ENCODE assay signal across 17 cellular contexts in the genomic region with DNA sequence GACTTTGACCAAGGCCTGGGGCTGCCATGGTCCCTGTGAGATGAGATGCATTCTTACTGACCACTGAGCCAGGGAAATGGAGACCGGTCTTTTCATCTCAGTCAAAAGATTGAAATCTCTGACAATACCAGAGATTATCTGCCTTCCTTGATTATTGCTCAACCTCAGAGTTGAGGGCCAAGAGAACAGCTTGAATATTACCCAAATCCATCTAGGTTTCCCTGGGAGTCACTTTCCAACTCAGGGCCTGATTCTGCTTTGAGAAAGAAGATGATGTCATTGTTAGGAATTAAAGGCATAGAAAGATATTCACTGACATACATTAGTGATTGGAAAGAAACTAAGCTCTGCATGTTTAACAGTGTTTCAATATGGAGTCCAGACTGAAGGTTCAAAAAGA.
DNase-seq lines count a peak whose midpoint lies in the region; TF ChIP-seq lines count a peak whose summit lies in the region.
"Had no signal": no experiment of that assay in that cellular context is flagged by ENCODE, and none has a peak within 500 bp of the region (broad histone marks: within the 10 kb centered on the region; RNA-seq: fewer than 3 reads in every experiment).

No MANE protein-coding gene starts in this region.

- intact Hi-C loops in mammary epithelial cell (cut with micrococcal nuclease) = no loop called here

- no peak overlapping the region for H3K9ac ChIP-seq in mammary epithelial cell (ENCODE audit: insufficient read depth, low read length)

- no peak overlapping the region for H2AFZ ChIP-seq in mammary epithelial cell (ENCODE audit: low read depth, low read length)

- POLR2A ChIA-PET in HEK293 (lab: Yijun Ruan, JAX) = interaction anchor here (0.8 kb wide), 1 partner anchor 516 kb away, joined by 3 read pairs; the partner anchor contains the start of gene TBX3

- H3K4me1 ChIP-seq in HEK293 (ENCODE audit: control insufficient read depth, insufficient read depth, low read length) = peaks cover 1% of the 10 kb centered on the region
- H3K4me1 ChIP-seq in mammary epithelial cell (ENCODE audit: insufficient read depth, low read length) = no peaks in the 10 kb centered on the region
- H3K4me1 ChIP-seq: heart left ventricle had no signal

- WGBS in mammary epithelial cell (ENCODE audit: low coverage, missing lambda C conversion rate) = 0% methylated on average over 1 of the region's 1 CpG

- in situ Hi-C loops in mammary epithelial cell (cut with MboI; ENCODE audit: low sequenced_read_pairs in 2 of 2) = no loop called here

- DNase-seq in AG08396 (ENCODE audit: low spot score) = peak; percentile 17
- peak; percentile 11 for DNase-seq in epithelial cell of esophagus (ENCODE audit: low read depth)
- DNase-seq in mesothelial cell of epicardium (ENCODE audit: low spot score in 2 of 2, unreplicated experiment in 2 of 2) = no peak
- no peak for DNase-seq in mammary epithelial cell
- DNase-seq in stimulated activated CD4-positive, alpha-beta T cell treated with anti-CD3 and anti-CD28 coated beads, Interleukin-1b, Interleukin-23, amount 100 ng/mL, for 48 hours = no peak
- DNase-seq in SIG-M5 treated with dmso at 0.1 percent for 504 hours (lab: John Stamatoyannopoulos, UW; ENCODE audit: unreplicated experiment) = no peak
- DNase-seq in NCI-H69 (lab: John Stamatoyannopoulos, UW) = no peak
- DNase-seq: activated CD4-positive, alpha-beta T cell treated with anti-CD3 and anti-CD28 coated beads for 4 hours; activated CD8-positive, alpha-beta memory T cell treated with anti-CD3 and anti-CD28 coated beads, Interleukin-2, amount 50 U/mL, for 48 hours; activated naive CD4-positive, alpha-beta T cell; heart left ventricle; immature natural killer cell; KBM-7; NCI-H774 had no signal

- H3K4me3 ChIP-seq in HEK293 (ENCODE audit: low read depth, low read length) = no peak overlapping the region
- H3K4me3 ChIP-seq in epithelial cell of esophagus (ENCODE audit: low read length) = no peak overlapping the region
- H3K4me3 ChIP-seq in mammary epithelial cell (replicated peaks in 1 of 3; ENCODE audit: insufficient read depth in 1 of 3, low read depth in 2 of 3, low read length in 3 of 3) = no peak overlapping the region
- H3K4me3 ChIP-seq: heart left ventricle, vagina had no signal

- H3K9me3 ChIP-seq in HEK293 (ENCODE audit: control insufficient read depth, insufficient read depth, low read depth, low read length) = no peaks in the 10 kb centered on the region
- H3K9me3 ChIP-seq in mammary epithelial cell (replicated peaks; ENCODE audit: insufficient read depth, low read length) = no peaks in the 10 kb centered on the region
- H3K9me3 ChIP-seq: heart left ventricle, vagina had no signal

- dilution Hi-C loops in mammary epithelial cell (cut with HindIII; ENCODE audit: low sequenced_read_pairs) = loop anchor here (5.0 kb wide), 1 partner anchor 107 kb away; no protein-coding TSS in a partner anchor

- H3K4me1 Mint-ChIP-seq in mesothelial cell of epicardium = peaks cover 57% of the 10 kb centered on the region
- H3K4me1 Mint-ChIP-seq: immature natural killer cell had no signal

- peak overlapping the region; percentile 26 for H3K27ac Mint-ChIP-seq in mesothelial cell of epicardium
- H3K27ac Mint-ChIP-seq: dendritic cell treated with granulocyte-macrophage colony-stimulating factor and Interleukin-4, amounts not matched to agents 40 ng/mL and 50 ng/mL, for 4 days; immature natural killer cell had no signal

- H3K4me3 Mint-ChIP-seq in mesothelial cell of epicardium = no peak overlapping the region
- H3K4me3 Mint-ChIP-seq: dendritic cell treated with granulocyte-macrophage colony-stimulating factor and Interleukin-4, amounts not matched to agents 40 ng/mL and 50 ng/mL, for 4 days; immature natural killer cell had no signal

- TF ChIP-seq CTCF in HEK293 (tag by site-specific recombination; IDR thresholded peaks at IDR 0.05) = no peak
- TF ChIP-seq CTCF in epithelial cell of esophagus (IDR thresholded peaks at IDR 0.05; ENCODE audit: insufficient read depth, low read depth, low read length, missing control alignments) = no peak
- TF ChIP-seq CTCF in mesothelial cell of epicardium (IDR thresholded peaks at IDR 0.05; ENCODE audit: unreplicated experiment) = no peak
- TF ChIP-seq CTCF in mammary epithelial cell (conservative IDR thresholded peaks at IDR 0.05 in 1 of 2, IDR thresholded peaks at IDR 0.05 in 1 of 2; ENCODE audit: extremely low read depth in 1 of 2, insufficient read depth in 1 of 2, low read depth in 1 of 2, low read length in 2 of 2) = no peak

- BruUV-seq in mammary epithelial cell (replicated peaks; lab: Mats Ljungman, UMichigan) = no TSS peak

- H3K27ac ChIP-seq in HEK293 (ENCODE audit: extremely low read depth, low read depth, low read length) (no peak overlapping the region), mammary epithelial cell (ENCODE audit: insufficient read depth, low read depth, low read length) (no peak overlapping the region)
- H3K27ac ChIP-seq: heart left ventricle, vagina had no signal

- H3K9me3 Mint-ChIP-seq in mesothelial cell of epicardium = no peaks in the 10 kb centered on the region
- H3K9me3 Mint-ChIP-seq: dendritic cell treated with granulocyte-macrophage colony-stimulating factor and Interleukin-4, amounts not matched to agents 40 ng/mL and 50 ng/mL, for 4 days had no signal

- no peaks in the 10 kb centered on the region for H4K20me1 ChIP-seq in mammary epithelial cell (ENCODE audit: insufficient read depth, low read length)

- H3K36me3 Mint-ChIP-seq in mesothelial cell of epicardium = no peaks in the 10 kb centered on the region
- H3K36me3 Mint-ChIP-seq: immature natural killer cell had no signal

- H3K4me2 ChIP-seq in mammary epithelial cell (ENCODE audit: insufficient read depth, low read depth, low read length) = no peak overlapping the region

- no peaks in the 10 kb centered on the region for H3K27me3 Mint-ChIP-seq in mesothelial cell of epicardium (ENCODE audit: low read depth)
- H3K27me3 Mint-ChIP-seq: dendritic cell treated with granulocyte-macrophage colony-stimulating factor and Interleukin-4, amounts not matched to agents 40 ng/mL and 50 ng/mL, for 4 days had no signal

- H3K36me3 ChIP-seq in HEK293 (ENCODE audit: control insufficient read depth in 2 of 2, insufficient read depth in 1 of 2, low read length in 2 of 2) = no peaks in the 10 kb centered on the region
- no peaks in the 10 kb centered on the region for H3K36me3 ChIP-seq in mammary epithelial cell (ENCODE audit: insufficient read depth, low read length)
- H3K36me3 ChIP-seq: heart left ventricle, vagina had no signal

- H3K79me2 ChIP-seq in mammary epithelial cell (ENCODE audit: insufficient read depth, low read length) = no peaks in the 10 kb centered on the region

- CTCF ChIA-PET in HEK293 (lab: Yijun Ruan, JAX) (interaction anchor here (0.9 to 1.0 kb wide), 2 partner anchors 11 to 33 kb away, joined by 3 read pairs; no protein-coding TSS in a partner anchor), mammary epithelial cell (lab: Charles Lee; ENCODE audit: low non-redundant PET) (no interaction called here)

- H3K27me3 ChIP-seq in mammary epithelial cell (ENCODE audit: insufficient read depth, low read length) = no peaks in the 10 kb centered on the region
- H3K27me3 ChIP-seq: heart left ventricle, vagina had no signal

TF ChIP-seq in HEK293, 187 proteins besides CTCF, POLR2A, EP300 and RAD21:
- TF ChIP-seq PRDM1 (tag by site-specific recombination; IDR thresholded peaks at IDR 0.05) = no peak
- TF ChIP-seq ZNF629 (tag by site-specific recombination; IDR thresholded peaks at IDR 0.05) = 0 out of 2 replicates have a peak, but pooled peaks have one; percentile 18
- no peak for TF ChIP-seq ZNF645 (tag by site-specific recombination; IDR thresholded peaks at IDR 0.05)
- TF ChIP-seq ATF2 (tag by site-specific recombination; IDR thresholded peaks at IDR 0.05; ENCODE audit: low read depth) = peak; percentile 94
- no peak for TF ChIP-seq ZNF76 (tag by site-specific recombination; IDR thresholded peaks at IDR 0.05; ENCODE audit: borderline replicate concordance, low read depth)

Comparison
In these comparisons a context has a peak if more than half of its experiments do, and no peak if none do; other contexts are left out.
1. DNase-seq: peak in AG08396 (single experiment) and epithelial cell of esophagus (single experiment); none in mesothelial cell of epicardium (0 of 2), mammary epithelial cell (single experiment), stimulated activated CD4-positive, alpha-beta T cell treated with anti-CD3 and anti-CD28 coated beads, Interleukin-1b, Interleukin-23, amount 100 ng/mL, for 48 hours (single experiment), SIG-M5 treated with dmso at 0.1 percent for 504 hours (single experiment) and NCI-H69 (single experiment).